Comparison of ENCODE assay signal across 14 cellular contexts in genomic region chr2:110675679-110676078, GRCh38. TPM values are rescaled to one million over a fixed set of nuclear protein-coding genes. Genes with fewer than 3 reads are reported as not detected.
DNase-seq lines count a peak whose midpoint lies in the region; ATAC-seq, FAIRE-seq and TF ChIP-seq lines count a peak whose summit lies in the region.
"Had no signal": no experiment of that assay in that cellular context is flagged by ENCODE, and none has a peak within 500 bp of the region (broad histone marks: within the 10 kb centered on the region; RNA-seq: fewer than 3 reads in every experiment).

No MANE protein-coding gene starts in this region.

- H3F3A ChIP-seq in MM.1S (ENCODE audit: insufficient read depth, low read length): peaks cover 41% of the 10 kb centered on the region

- intact Hi-C loops in endothelial cell of umbilical vein (cut with micrococcal nuclease): no loop called here

- H3K9me3 ChIP-seq in BLaER1 treated with 17β-estradiol and CSF1 and Interleukin-3, amounts not matched to agents 10 nM and 100 nM (replicated peaks in 1 of 11): no peaks in the 10 kb centered on the region
- H3K9me3 ChIP-seq in MM.1S (replicated peaks; ENCODE audit: insufficient read depth, low read length) (no peaks in the 10 kb centered on the region), endothelial cell of umbilical vein (replicated peaks; ENCODE audit: control insufficient read depth, insufficient read depth, low read length) (no peaks in the 10 kb centered on the region)
- H3K9me3 ChIP-seq: thyroid gland had no signal

- H4K20me1 ChIP-seq in BLaER1 treated with 17β-estradiol and CSF1 and Interleukin-3, amounts not matched to agents 10 nM and 100 nM: peaks cover 0 to 30% (median 14%) of the 10 kb centered on the region in 11 experiments; a peak in 13 of 22 replicates
- no peaks in the 10 kb centered on the region for H4K20me1 ChIP-seq in MM.1S (ENCODE audit: insufficient read depth, low read length)
- H4K20me1 ChIP-seq in endothelial cell of umbilical vein (replicated peaks; ENCODE audit: control insufficient read depth, extremely low read depth, insufficient read depth, low read length): no peaks in the 10 kb centered on the region

- H3K36me3 ChIP-seq in BLaER1 treated with 17β-estradiol and CSF1 and Interleukin-3, amounts not matched to agents 10 nM and 100 nM: peaks cover 5 to 47% (median 36%) of the 10 kb centered on the region in 11 experiments; a peak in 19 of 22 replicates
- H3K36me3 ChIP-seq in MM.1S (replicated peaks; ENCODE audit: insufficient read depth, low read length) (peaks cover 6% of the 10 kb centered on the region; the same call in 1 of the 2 replicates), endothelial cell of umbilical vein (ENCODE audit: control insufficient read depth in 2 of 2, extremely low read depth in 1 of 2, insufficient read depth in 2 of 2, low read length in 2 of 2) (peaks cover 0 to 11% of the 10 kb centered on the region in 2 experiments)
- H3K36me3 ChIP-seq: thyroid gland had no signal

- peaks cover 42 to 52% (median 49%) of the 10 kb centered on the region in 10 experiments for H3K4me1 ChIP-seq in BLaER1 treated with 17β-estradiol and CSF1 and Interleukin-3, amounts not matched to agents 10 nM and 100 nM
- H3K4me1 ChIP-seq in MM.1S (ENCODE audit: low read length) (peaks cover 18% of the 10 kb centered on the region), endothelial cell of umbilical vein (ENCODE audit: control insufficient read depth, extremely low read depth, insufficient read depth, low read length) (peaks cover 35% of the 10 kb centered on the region)

- CTCF ChIA-PET in endothelial cell of umbilical vein (lab: Charles Lee): interaction anchor here (0.8 to 2.0 kb wide), 2 partner anchors 31 to 80 kb away, joined by 4 to 8 read pairs; no protein-coding TSS in a partner anchor

- no peaks in the 10 kb centered on the region for H3K27me3 ChIP-seq in BLaER1 treated with 17β-estradiol and CSF1 and Interleukin-3, amounts not matched to agents 10 nM and 100 nM
- H3K27me3 ChIP-seq in MM.1S (replicated peaks; ENCODE audit: insufficient read depth, low read length) (no peaks in the 10 kb centered on the region), endothelial cell of umbilical vein (ENCODE audit: control insufficient read depth in 2 of 2, insufficient read depth in 2 of 2, low read length in 2 of 2) (peaks cover 0 to 3% of the 10 kb centered on the region in 2 experiments)
- H3K27me3 ChIP-seq: thyroid gland had no signal

- peak overlapping the region; percentile 54 to 74 (median 61); a peak in 20 of 22 replicates for H3K27ac ChIP-seq in BLaER1 treated with 17β-estradiol and CSF1 and Interleukin-3, amounts not matched to agents 10 nM and 100 nM
- H3K27ac ChIP-seq in MM.1S (ENCODE audit: low read length) (peak overlapping the region; percentile 95), endothelial cell of umbilical vein (ENCODE audit: insufficient read depth, low read depth, low read length) (peak overlapping the region; percentile 50), coronary artery (no peak overlapping the region)

- H3K4me2 ChIP-seq in BLaER1 treated with 17β-estradiol and CSF1 and Interleukin-3, amounts not matched to agents 10 nM and 100 nM: peak overlapping the region; percentile 76 to 99 (median 88)
- peak overlapping the region; percentile 92 for H3K4me2 ChIP-seq in MM.1S (ENCODE audit: low read depth, low read length)
- peak overlapping the region; percentile 96 for H3K4me2 ChIP-seq in endothelial cell of umbilical vein (ENCODE audit: insufficient read depth, low read length)

- POLR2A ChIA-PET in endothelial cell of umbilical vein (lab: Charles Lee): no interaction called here

- ATAC-seq in GM18520 (IDR thresholded peaks at IDR 0.05; ENCODE audit: unreplicated experiment) (peak; percentile 0), GM21360 (IDR thresholded peaks at IDR 0.05; ENCODE audit: unreplicated experiment) (no peak)

- TF ChIP-seq CTCF in MM.1S (IDR thresholded peaks at IDR 0.05; ENCODE audit: low read length) (no peak), endothelial cell of umbilical vein (IDR thresholded peaks at IDR 0.05; ENCODE audit: extremely low read depth in 1 of 2, insufficient read depth in 1 of 2, low read depth in 1 of 2, low read length in 2 of 2) (no peak), coronary artery (IDR thresholded peaks at IDR 0.05) (no peak)

- peaks cover 72% of the 10 kb centered on the region for H3K79me2 ChIP-seq in MM.1S (ENCODE audit: low read length)
- peaks cover 41% of the 10 kb centered on the region for H3K79me2 ChIP-seq in endothelial cell of umbilical vein (ENCODE audit: control insufficient read depth, insufficient read depth, low read length)

- no TSS peak for BruUV-seq in endothelial cell of umbilical vein (replicated peaks; lab: Mats Ljungman, UMichigan)

- no peak for FAIRE-seq in endothelial cell of umbilical vein (lab: Jason Lieb, UNC)
- FAIRE-seq: TTC549 had no signal

- dilution Hi-C loops in endothelial cell of umbilical vein (cut with MboI; ENCODE audit: extremely low pct_ligation_motif_present, low sequenced_read_pairs): no loop called here

- DNase-seq in MM.1S: no peak
- no peak for DNase-seq in endothelial cell of umbilical vein (ENCODE audit: low read depth, low spot score)
- no peak for DNase-seq in NCI-H2227 (lab: John Stamatoyannopoulos, UW; ENCODE audit: unreplicated experiment)
- DNase-seq in NCI-H2081 (lab: John Stamatoyannopoulos, UW): no peak
- DNase-seq in coronary artery (ENCODE audit: low spot score): no peak
- DNase-seq: NCI-H1694 treated with DMSO at 0.1 percent for 48 hours had no signal

- peak overlapping the region; percentile 23 to 69 (median 58); a peak in 19 of 22 replicates for H3K9ac ChIP-seq in BLaER1 treated with 17β-estradiol and CSF1 and Interleukin-3, amounts not matched to agents 10 nM and 100 nM
- H3K9ac ChIP-seq in MM.1S (ENCODE audit: low read length) (peak overlapping the region; percentile 96), endothelial cell of umbilical vein (replicated peaks; ENCODE audit: extremely low read depth, insufficient read depth, low read length) (no peak overlapping the region)

- TF ChIP-seq POLR2A in endothelial cell of umbilical vein (IDR thresholded peaks at IDR 0.05; ENCODE audit: low read depth, low read length): no peak

- no peaks in the 10 kb centered on the region for H3K9me2 ChIP-seq in MM.1S (replicated peaks; ENCODE audit: insufficient read depth, low read length)

- no peaks in the 10 kb centered on the region for H3K9me1 ChIP-seq in endothelial cell of umbilical vein (replicated peaks; ENCODE audit: control insufficient read depth, extremely low read depth, insufficient read depth, low read length)

- peak overlapping the region; percentile 28 to 90 (median 46); a peak in 13 of 20 replicates for H3K4me3 ChIP-seq in BLaER1 treated with 17β-estradiol and CSF1 and Interleukin-3, amounts not matched to agents 10 nM and 100 nM
- H3K4me3 ChIP-seq in MM.1S (ENCODE audit: low read length) (peak overlapping the region; percentile 92), endothelial cell of umbilical vein (replicated peaks in 1 of 3; ENCODE audit: insufficient read depth in 1 of 3, low read depth in 1 of 3, low read length in 3 of 3) (no peak overlapping the region), coronary artery (no peak overlapping the region)
- H3K4me3 ChIP-seq: lung, thyroid gland had no signal

- H2AFZ ChIP-seq in MM.1S (ENCODE audit: low read length) (no peak overlapping the region), endothelial cell of umbilical vein (ENCODE audit: low read depth, low read length) (no peak overlapping the region)

TF ChIP-seq in endothelial cell of umbilical vein, 7 proteins besides CTCF, POLR2A, EP300 and RAD21:
- TF ChIP-seq EZH2 (IDR thresholded peaks at IDR 0.05; ENCODE audit: borderline replicate concordance, low read depth, low read length, severe bottlenecking): no peak
- TF ChIP-seq, protein P1, sequence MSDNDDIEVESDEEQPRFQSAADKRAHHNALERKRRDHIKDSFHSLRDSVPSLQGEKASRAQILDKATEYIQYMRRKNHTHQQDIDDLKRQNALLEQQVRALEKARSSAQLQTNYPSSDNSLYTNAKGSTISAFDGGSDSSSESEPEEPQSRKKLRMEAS (IDR thresholded peaks at IDR 0.05; ENCODE audit: insufficient read depth, insufficient read length): no peak
- no peak for TF ChIP-seq GATA2 (IDR thresholded peaks at IDR 0.05; ENCODE audit: insufficient read depth, insufficient read length, low read depth, low read length)
- TF ChIP-seq POLR2AphosphoS5 (IDR thresholded peaks at IDR 0.05; ENCODE audit: insufficient read depth, low read depth, low read length): no peak
- no peak for TF ChIP-seq MYC (IDR thresholded peaks at IDR 0.05; ENCODE audit: low read depth, low read length)
- TF ChIP-seq JUN (IDR thresholded peaks at IDR 0.05; ENCODE audit: borderline replicate concordance, insufficient read depth, insufficient read length, low read depth): no peak
- no peak for TF ChIP-seq FOS (IDR thresholded peaks at IDR 0.05; ENCODE audit: borderline replicate concordance, insufficient read depth, low read length)

RNA-seq across cellular contexts. Expression of gene BUB1, which starts 2.2 kb away (rescaled TPM):
- total RNA-seq in endothelial cell of umbilical vein: 54.1 and 66.4 TPM in 2 replicates
- polyA plus RNA-seq in endothelial cell of umbilical vein: 11.5 and 16.1 TPM in 2 replicates
- 23.0 and 25.5 TPM in 2 replicates for polyA plus RNA-seq in endothelial cell of umbilical vein (2011; cell fraction: cytosol; rRNA removed)
- 40.5 and 58.0 TPM in 2 replicates for polyA plus RNA-seq in endothelial cell of umbilical vein (2011; cell fraction: nucleus; rRNA removed)
- polyA plus RNA-seq in endothelial cell of umbilical vein (2012): 14.9 and 39.5 TPM in 2 replicates
- polyA minus RNA-seq in endothelial cell of umbilical vein: 28.0 and 35.8 TPM in 2 replicates
- polyA minus RNA-seq in endothelial cell of umbilical vein (2011; cell fraction: cytosol; rRNA and poly(A)+ RNA removed): 29.7 TPM
- polyA minus RNA-seq in endothelial cell of umbilical vein (2011; cell fraction: nucleus; rRNA and poly(A)+ RNA removed): 42.0 and 61.6 TPM in 2 replicates

RNA-seq across cellular contexts. Expression of gene ACOXL, which starts 56.7 kb away (rescaled TPM):
- not detected in 2 replicates for total RNA-seq in endothelial cell of umbilical vein
- polyA plus RNA-seq in endothelial cell of umbilical vein: 0.03 TPM in 1 of 2 replicates, not detected in the other
- polyA plus RNA-seq in endothelial cell of umbilical vein (2011; cell fraction: cytosol; rRNA removed): not detected in 2 replicates
- 0.05 TPM in 1 of 2 replicates, not detected in the other for polyA plus RNA-seq in endothelial cell of umbilical vein (2011; cell fraction: nucleus; rRNA removed)
- not detected in 2 replicates for polyA plus RNA-seq in endothelial cell of umbilical vein (2012)
- polyA minus RNA-seq in endothelial cell of umbilical vein: not detected in 2 replicates
- polyA minus RNA-seq in endothelial cell of umbilical vein (2011; cell fraction: cytosol; rRNA and poly(A)+ RNA removed): not detected
- not detected in 2 replicates for polyA minus RNA-seq in endothelial cell of umbilical vein (2011; cell fraction: nucleus; rRNA and poly(A)+ RNA removed)
- total RNA-seq: CD4-positive, alpha-beta memory T cell; glomerular endothelial cell had no signal
- polyA plus RNA-seq: CD4-positive, alpha-beta memory T cell had no signal

Comparison
In these comparisons a context has a peak if more than half of its experiments do, and no peak if none do; other contexts are left out.
1. H3K27ac ChIP-seq: peak in BLaER1 treated with 17β-estradiol and CSF1 and Interleukin-3, amounts not matched to agents 10 nM and 100 nM (11 of 11), MM.1S (single experiment) and endothelial cell of umbilical vein (single experiment); none in coronary artery (0 of 2).
2. H3K4me3 ChIP-seq: peak in BLaER1 treated with 17β-estradiol and CSF1 and Interleukin-3, amounts not matched to agents 10 nM and 100 nM (10 of 10) and MM.1S (single experiment); none in endothelial cell of umbilical vein (0 of 3) and coronary artery (single experiment).
3. Peak in every context shown above with its lines, with median percentiles within 50 percentile points of each other: H3K4me2 ChIP-seq.